8 cellular contexts compared by ENCODE assay signal in the genomic region with DNA sequence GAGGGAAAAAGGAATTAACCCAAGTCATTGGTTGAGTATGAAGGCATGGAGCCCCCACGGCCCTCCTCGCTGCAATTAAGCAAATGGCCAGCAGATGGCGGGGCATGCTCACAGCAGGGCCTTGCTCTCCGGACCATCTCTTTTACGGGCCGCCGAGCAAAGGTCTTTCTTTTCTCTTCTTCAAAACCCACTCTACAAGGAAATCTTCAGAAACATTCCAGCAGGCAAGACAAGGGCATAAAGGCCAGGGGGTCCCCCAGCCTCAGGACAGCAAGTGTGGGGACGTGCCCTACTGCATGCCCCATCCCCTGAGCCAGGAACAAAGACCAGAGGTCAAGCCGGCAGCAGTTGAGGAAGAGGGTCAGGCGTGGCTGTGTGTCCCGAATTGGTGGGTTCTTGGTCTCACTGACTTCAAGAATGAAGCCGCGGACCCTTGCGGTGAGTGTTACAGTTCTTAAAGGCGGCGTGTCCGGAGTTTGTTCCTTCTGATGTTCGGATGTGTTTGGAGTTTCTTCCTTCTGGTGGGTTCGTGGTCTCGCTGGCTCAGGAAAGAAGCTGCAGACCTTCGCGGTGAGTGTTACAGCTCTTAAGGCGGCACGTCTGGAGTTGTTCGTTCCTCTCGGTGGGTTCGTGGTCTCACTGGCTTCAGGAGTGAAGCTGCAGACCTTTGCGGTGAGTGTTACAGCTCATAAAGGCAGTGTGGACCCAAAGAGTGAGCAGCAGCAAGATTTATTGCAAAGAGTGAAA. TPM values are rescaled to one million over a fixed set of nuclear protein-coding genes. Genes with fewer than 3 reads are reported as not detected.
DNase-seq lines count a peak whose midpoint lies in the region; ATAC-seq and TF ChIP-seq lines count a peak whose summit lies in the region.
"Not testable (repeated sequence)": the region's sequence is repeated elsewhere in the genome, so short reads cannot be mapped to it uniquely, and the experiment has no call there.

No MANE protein-coding gene starts in this region.

- DNase-seq in DMS79 treated with DMSO at 0.1 percent for 48 hours (lab: John Stamatoyannopoulos, UW), result peak; percentile 13
- DNase-seq in H9, result peak; percentile 84
- peak; percentile 80 for DNase-seq in NB4 (ENCODE audit: low read depth)
- peak; percentile 53 for DNase-seq in SKM-1 (lab: John Stamatoyannopoulos, UW; ENCODE audit: unreplicated experiment)
- DNase-seq in activated naive CD4-positive, alpha-beta T cell treated with anti-CD3 and anti-CD28 coated beads for 36 hours, result peak; percentile 91

- peak overlapping the region; percentile 12 for H3K4me2 ChIP-seq in H9 (ENCODE audit: insufficient read depth, insufficient read length, low read length)

- peak; percentile 85 for ATAC-seq in gastroesophageal sphincter

- H3K79me2 ChIP-seq in H9 (ENCODE audit: insufficient read depth, low read length), result not testable (repeated sequence)

- H3K27ac Mint-ChIP-seq in H9, result peak overlapping the region in 1 of 3 experiments; percentile 33; a peak in 1 of 7 replicates
- H3K27ac Mint-ChIP-seq in activated naive CD4-positive, alpha-beta T cell treated with anti-CD3 and anti-CD28 coated beads for 36 hours, result not testable (repeated sequence)
- H3K27ac Mint-ChIP-seq in stimulated activated naive CD8-positive, alpha-beta T cell treated with anti-CD3 and anti-CD28 coated beads, Interleukin-15, Interleukin-2, amounts not matched to agents 100 ng/mL and 50 ng/mL, for 24 hours, result peak overlapping the region; percentile 65

- not testable (repeated sequence) for H3K27ac ChIP-seq in H9 (ENCODE audit: insufficient read length, low read depth, low read length); gastroesophageal sphincter; neutrophil

- not testable (repeated sequence) for H3K36me3 ChIP-seq in gastroesophageal sphincter, neutrophil

- no CpG with 5 or more reads among the region's 28 CpGs for WGBS in H9 (ENCODE audit: extremely low coverage, insufficient read length, low lambda C conversion rate)
- WGBS in gastroesophageal sphincter (ENCODE audit: low coverage in 1 of 2), 2 donors, result 2 to 24% methylated on average over 14 to 16 of the region's 28 CpGs

- not testable (repeated sequence) for H3K18ac ChIP-seq in H9 (ENCODE audit: insufficient read length, low read depth, low read length)

- 0 out of 2 replicates have a peak overlapping the region, but pooled peaks have one; percentile 54 for H3K14ac ChIP-seq in H9 (ENCODE audit: insufficient read depth, low read length)

- H3K56ac ChIP-seq in H9 (ENCODE audit: insufficient read length, low read depth, low read length), result not testable (repeated sequence)

- H3K27me3 ChIP-seq in H9 (ENCODE audit: insufficient read depth, low read length); gastroesophageal sphincter: not testable (repeated sequence)
- peaks cover 44% of the 10 kb centered on the region for H3K27me3 ChIP-seq in neutrophil

- H3K79me1 ChIP-seq in H9 (ENCODE audit: insufficient read depth, low read depth, low read length, poor library complexity, severe bottlenecking), result not testable (repeated sequence)

- not testable (repeated sequence) for H4K91ac ChIP-seq in H9 (ENCODE audit: insufficient read length, low read depth, low read length)

- not testable (repeated sequence) for H3K4ac ChIP-seq in H9 (ENCODE audit: low read depth, low read length)

- H2AFZ ChIP-seq in H9 (ENCODE audit: low read length), result peak overlapping the region; percentile 95

- not testable (repeated sequence) for H4K20me1 ChIP-seq in H9 (ENCODE audit: control insufficient read depth, insufficient read depth, insufficient read length)

- H3K4me1 ChIP-seq in H9 (ENCODE audit: insufficient read depth, low read length); gastroesophageal sphincter; neutrophil (ENCODE audit: control insufficient read depth in 1 of 2, insufficient read depth in 1 of 2, low read depth in 1 of 2, low read length in 1 of 2): not testable (repeated sequence)

- intact Hi-C loops in activated naive CD4-positive, alpha-beta T cell treated with anti-CD3 and anti-CD28 coated beads for 36 hours (cut with micrococcal nuclease), result loop anchor here (1.0 to 10.0 kb wide), 7 partner anchors 126 to 1704 kb away; a partner anchor contains a TSS

- TF ChIP-seq CTCF in H9 (conservative IDR thresholded peaks at IDR 0.05), result peak; percentile 97
- peak; percentile 92 for TF ChIP-seq CTCF in NB4 (IDR thresholded peaks at IDR 0.05; ENCODE audit: low read depth, low read length)
- TF ChIP-seq CTCF in gastroesophageal sphincter (IDR thresholded peaks at IDR 0.05), result peak; percentile 89 to 97 (median 92)
- peak; percentile 93 for TF ChIP-seq CTCF in neutrophil (IDR thresholded peaks at IDR 0.05)

- not testable (repeated sequence) for H3T11ph ChIP-seq in H9 (ENCODE audit: low read length)

- not testable (repeated sequence) for H2BK15ac ChIP-seq in H9 (ENCODE audit: low read depth, low read length)

- not testable (repeated sequence) for H3K23me2 ChIP-seq in H9 (ENCODE audit: insufficient read length, low read depth, low read length, poor library complexity, severe bottlenecking)

- not testable (repeated sequence) for H2BK5ac ChIP-seq in H9 (ENCODE audit: insufficient read length, low read length)

- H4K8ac ChIP-seq in H9 (replicated peaks; ENCODE audit: insufficient read length, low read depth, low read length), result not testable (repeated sequence)

- H4K5ac ChIP-seq in H9 (ENCODE audit: insufficient read length, low read depth, low read length), result not testable (repeated sequence)

- not testable (repeated sequence) for H3K9me3 ChIP-seq in H9 (ENCODE audit: control insufficient read depth, low read depth, low read length); gastroesophageal sphincter; neutrophil

- not testable (repeated sequence) for H3K27me3 Mint-ChIP-seq in H9 (ENCODE audit: low read depth); activated naive CD4-positive, alpha-beta T cell treated with anti-CD3 and anti-CD28 coated beads for 36 hours (ENCODE audit: low read depth)
- peaks cover 15% of the 10 kb centered on the region for H3K27me3 Mint-ChIP-seq in stimulated activated naive CD8-positive, alpha-beta T cell treated with anti-CD3 and anti-CD28 coated beads, Interleukin-15, Interleukin-2, amounts not matched to agents 100 ng/mL and 50 ng/mL, for 24 hours

- not testable (repeated sequence) for H3K36me3 Mint-ChIP-seq in H9 (ENCODE audit: insufficient read depth in 1 of 3, low read depth in 3 of 3); activated naive CD4-positive, alpha-beta T cell treated with anti-CD3 and anti-CD28 coated beads for 36 hours (ENCODE audit: low read depth); stimulated activated naive CD8-positive, alpha-beta T cell treated with anti-CD3 and anti-CD28 coated beads, Interleukin-15, Interleukin-2, amounts not matched to agents 100 ng/mL and 50 ng/mL, for 24 hours (ENCODE audit: low read depth)

- peak overlapping the region; percentile 11 to 60 for H3K4me3 Mint-ChIP-seq in H9
- H3K4me3 Mint-ChIP-seq in activated naive CD4-positive, alpha-beta T cell treated with anti-CD3 and anti-CD28 coated beads for 36 hours, result peak overlapping the region; percentile 70
- H3K4me3 Mint-ChIP-seq in stimulated activated naive CD8-positive, alpha-beta T cell treated with anti-CD3 and anti-CD28 coated beads, Interleukin-15, Interleukin-2, amounts not matched to agents 100 ng/mL and 50 ng/mL, for 24 hours, result peak overlapping the region; percentile 88

- H3K23ac ChIP-seq in H9 (ENCODE audit: insufficient read length, low read depth, low read length), result not testable (repeated sequence)

- H2AK5ac ChIP-seq in H9 (ENCODE audit: insufficient read length, low read length), result not testable (repeated sequence)

- CTCF ChIA-PET in activated naive CD4-positive, alpha-beta T cell treated with anti-CD3 and anti-CD28 coated beads for 36 hours (lab: Charles Lee), result interaction anchor here (0.6 to 5.5 kb wide), 22 partner anchors 11 to 1515 kb away, joined by 3 to 39 read pairs (median 5); a partner anchor contains a TSS

- H3K9ac ChIP-seq in H9 (ENCODE audit: extremely low read depth, insufficient read length, low read length), result not testable (repeated sequence)

- H2BK12ac ChIP-seq in H9 (ENCODE audit: insufficient read length, low read depth, low read length), result not testable (repeated sequence)

- not testable (repeated sequence) for TF ChIP-seq EP300 in gastroesophageal sphincter (IDR thresholded peaks at IDR 0.05)

- H3K9me3 Mint-ChIP-seq in H9; activated naive CD4-positive, alpha-beta T cell treated with anti-CD3 and anti-CD28 coated beads for 36 hours; stimulated activated naive CD8-positive, alpha-beta T cell treated with anti-CD3 and anti-CD28 coated beads, Interleukin-15, Interleukin-2, amounts not matched to agents 100 ng/mL and 50 ng/mL, for 24 hours: not testable (repeated sequence)

- H3K4me1 Mint-ChIP-seq in H9, result peaks cover 16 to 22% of the 10 kb centered on the region in 2 experiments
- not testable (repeated sequence) for H3K4me1 Mint-ChIP-seq in activated naive CD4-positive, alpha-beta T cell treated with anti-CD3 and anti-CD28 coated beads for 36 hours (ENCODE audit: low read depth)
- peaks cover 12% of the 10 kb centered on the region for H3K4me1 Mint-ChIP-seq in stimulated activated naive CD8-positive, alpha-beta T cell treated with anti-CD3 and anti-CD28 coated beads, Interleukin-15, Interleukin-2, amounts not matched to agents 100 ng/mL and 50 ng/mL, for 24 hours (ENCODE audit: low read depth)

- H3K4me3 ChIP-seq in NB4 (ENCODE audit: low read depth, low read length) (peak overlapping the region; percentile 16), gastroesophageal sphincter (peak overlapping the region in 1 of 2 donors; percentile 42), neutrophil (ENCODE audit: low read depth in 1 of 2, low read length in 1 of 2) (peak overlapping the region in 1 of 2 experiments; percentile 50)

- H2BK20ac ChIP-seq in H9 (ENCODE audit: low read depth, low read length, poor library complexity, severe bottlenecking), result not testable (repeated sequence)

- TF ChIP-seq POLR2A in NB4 (IDR thresholded peaks at IDR 0.05; ENCODE audit: extremely low read depth, insufficient read length); gastroesophageal sphincter (IDR thresholded peaks at IDR 0.05): not testable (repeated sequence)

- not testable (repeated sequence) for H2BK120ac ChIP-seq in H9 (ENCODE audit: low read depth, low read length, poor library complexity, severe bottlenecking)

RNA-seq across cellular contexts. Expression of a gene that starts 59.6 kb away (rescaled TPM):
- 96.4 and 98.5 TPM in 2 replicates for total RNA-seq in H9 (2021)
- total RNA-seq in activated naive CD4-positive, alpha-beta T cell treated with anti-CD3 and anti-CD28 coated beads for 36 hours, result 10 to 100 TPM; 91.7 to 92.6 TPM
- total RNA-seq in gastroesophageal sphincter, result 10 to 100 TPM; 22.0 to 31.6 (median 28.8) TPM

Comparison
In these comparisons a context has a peak if more than half of its experiments do, and no peak if none do; other contexts are left out.
1. DNase-seq: peak in every context shown above with its lines; median percentile 91 in activated naive CD4-positive, alpha-beta T cell treated with anti-CD3 and anti-CD28 coated beads for 36 hours; 84 in H9; 80 in NB4; 53 in SKM-1; 13 in DMS79 treated with DMSO at 0.1 percent for 48 hours.
2. H3K4me3 Mint-ChIP-seq: peak in every context shown above with its lines; median percentile 88 in stimulated activated naive CD8-positive, alpha-beta T cell treated with anti-CD3 and anti-CD28 coated beads, Interleukin-15, Interleukin-2, amounts not matched to agents 100 ng/mL and 50 ng/mL, for 24 hours; 70 in activated naive CD4-positive, alpha-beta T cell treated with anti-CD3 and anti-CD28 coated beads for 36 hours; 36 in H9.